Comparison of ENCODE assay signal across 8 cellular contexts in genomic region chrX:45187731-45188130, GRCh38. TPM values are rescaled to one million over a fixed set of nuclear protein-coding genes. Genes with fewer than 3 reads are reported as not detected.
DNase-seq lines count a peak whose midpoint lies in the region; ATAC-seq and TF ChIP-seq lines count a peak whose summit lies in the region.

No MANE protein-coding gene starts in this region.

- H3K9me3 ChIP-seq in SJSA1 (replicated peaks) (no peaks in the 10 kb centered on the region), sigmoid colon (no peaks in the 10 kb centered on the region)

- ATAC-seq in HG02763 (IDR thresholded peaks at IDR 0.05; ENCODE audit: unreplicated experiment) (no peak), HG03095 (IDR thresholded peaks at IDR 0.05; ENCODE audit: unreplicated experiment) (no peak), HG02884 (IDR thresholded peaks at IDR 0.05; ENCODE audit: unreplicated experiment) (no peak), GM21723 (IDR thresholded peaks at IDR 0.05; ENCODE audit: unreplicated experiment) (no peak)

- no peak for TF ChIP-seq CTCF in epithelial cell of esophagus (IDR thresholded peaks at IDR 0.05; ENCODE audit: insufficient read depth, low read depth, low read length, missing control alignments)
- TF ChIP-seq CTCF in sigmoid colon (IDR thresholded peaks at IDR 0.05) = no peak

- TF ChIP-seq EP300 in sigmoid colon (IDR thresholded peaks at IDR 0.05) = no peak

- in situ Hi-C loops in G401 (cut with HindIII; ENCODE audit: low sequenced_read_pairs) = no loop called here

- no peaks in the 10 kb centered on the region for H3K36me3 ChIP-seq in SJSA1
- H3K36me3 ChIP-seq in sigmoid colon = no peaks in the 10 kb centered on the region

- peak; percentile 44 for DNase-seq in G401 (ENCODE audit: low spot score)
- no peak for DNase-seq in SJSA1 (ENCODE audit: low read depth in 1 of 2, low spot score in 2 of 2)
- DNase-seq in epithelial cell of esophagus (ENCODE audit: low read depth) = no peak
- no peak for DNase-seq in sigmoid colon

- TF ChIP-seq POLR2A in sigmoid colon (IDR thresholded peaks at IDR 0.05) = no peak

- H3K27ac ChIP-seq in SJSA1 (no peak overlapping the region), sigmoid colon (peak overlapping the region in 2 of 4 donors; percentile 7 to 44)

- intact Hi-C loops in sigmoid colon (cut with DNase I) = no loop called here

- 15 to 33% methylated on average over 6 of the region's 6 CpGs for WGBS in sigmoid colon, 2 donors

- H3K4me1 ChIP-seq in SJSA1 (replicated peaks) = no peaks in the 10 kb centered on the region
- peaks cover 0 to 5% (median 0%) of the 10 kb centered on the region in 4 donors for H3K4me1 ChIP-seq in sigmoid colon

- H3K4me3 ChIP-seq in SJSA1 = peak overlapping the region; percentile 39; the same call in 1 of the 2 replicates
- H3K4me3 ChIP-seq in epithelial cell of esophagus (ENCODE audit: low read length) = peak overlapping the region; percentile 53
- H3K4me3 ChIP-seq in sigmoid colon = peak overlapping the region; percentile 20 to 51 (median 44)

- H3K27me3 ChIP-seq in SJSA1 (replicated peaks) (no peaks in the 10 kb centered on the region), sigmoid colon (no peaks in the 10 kb centered on the region)

RNA-seq across cellular contexts. Expression of gene DIPK2B, which starts 12.9 kb away (rescaled TPM):
- total RNA-seq in G401 (2014; rRNA removed; shearing (Covaris generic)) = not detected in 2 replicates
- total RNA-seq in SJSA1 (2014; rRNA removed; shearing (Covaris generic)) = not detected in 2 replicates
- total RNA-seq in sigmoid colon = 10 to 100 TPM in 1 of 4 donors, 1 to 10 TPM in 3; 4.5 to 12.7 (median 7.1) TPM
- 1 to 10 TPM in 2 of 3 donors, under 1 TPM in 1; 0.69 to 3.5 (median 1.2) TPM for polyA plus RNA-seq in sigmoid colon
